ENCODE assay signal across 16 cellular contexts in the genomic region with DNA sequence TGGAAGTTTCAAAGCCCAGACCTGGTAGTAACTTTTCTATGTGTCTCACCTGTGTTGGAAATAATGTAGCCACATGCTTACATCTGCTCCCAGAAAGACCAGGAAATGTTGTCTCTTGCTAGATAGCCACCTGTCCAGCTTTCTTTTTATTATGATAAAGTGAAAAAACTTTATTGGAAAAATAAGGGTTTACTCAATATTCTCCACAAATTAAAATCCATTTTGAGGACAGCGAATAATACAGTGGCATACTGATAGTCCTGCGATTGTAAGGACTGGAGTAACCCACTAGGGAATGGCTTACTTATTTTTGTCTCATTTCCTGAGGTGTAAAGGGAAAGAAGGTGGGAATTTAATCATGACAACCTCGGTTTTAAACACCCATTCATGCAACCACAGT.
DNase-seq lines count a peak whose midpoint lies in the region; ATAC-seq and TF ChIP-seq lines count a peak whose summit lies in the region.
"Had no signal": no experiment of that assay in that cellular context is flagged by ENCODE, and none has a peak within 500 bp of the region (broad histone marks: within the 10 kb centered on the region; RNA-seq: fewer than 3 reads in every experiment).

No MANE protein-coding gene starts in this region.

- peaks cover 4% of the 10 kb centered on the region for H3F3A ChIP-seq in smooth muscle cell (ENCODE audit: low read depth)

- intact Hi-C loops in dorsolateral prefrontal cortex (cut with DNase I) = loop anchor here (10.0 kb wide), 1 partner anchor 408 kb away; a partner anchor contains a TSS

- H3K27me3 Mint-ChIP-seq in type B pancreatic cell = peaks cover 4% of the 10 kb centered on the region

- H3K27me3 ChIP-seq in OCI-LY3 (ENCODE audit: low read depth, low read length) = no peaks in the 10 kb centered on the region
- H3K27me3 ChIP-seq in ectodermal cell (ENCODE audit: control insufficient read depth, insufficient read depth, low read length, poor library complexity, severe bottlenecking) = no peaks in the 10 kb centered on the region
- H3K27me3 ChIP-seq in dorsolateral prefrontal cortex = peaks cover 0 to 7% (median 0%) of the 10 kb centered on the region in 45 donors
- H3K27me3 ChIP-seq in smooth muscle cell (ENCODE audit: low read depth) = no peaks in the 10 kb centered on the region

- H3K36me3 ChIP-seq in OCI-LY3 (replicated peaks; ENCODE audit: low read depth, low read length) (no peaks in the 10 kb centered on the region), ectodermal cell (ENCODE audit: control insufficient read depth, insufficient read depth, low read length) (no peaks in the 10 kb centered on the region), smooth muscle cell (ENCODE audit: low read depth) (no peaks in the 10 kb centered on the region)

- no peak overlapping the region for H3K4me3 ChIP-seq in OCI-LY3 (ENCODE audit: low read length)
- H3K4me3 ChIP-seq in ectodermal cell (ENCODE audit: insufficient read depth, low read depth, low read length) = peak overlapping the region; percentile 71
- peak overlapping the region in 1 of 59 donors; percentile 75 for H3K4me3 ChIP-seq in dorsolateral prefrontal cortex
- no peak overlapping the region for H3K4me3 ChIP-seq in smooth muscle cell

- no peaks in the 10 kb centered on the region; the same call in 1 of the 2 replicates for H3K9me3 ChIP-seq in OCI-LY3 (ENCODE audit: insufficient read depth, low read length)
- H3K9me3 ChIP-seq in ectodermal cell (ENCODE audit: control insufficient read depth, low read length) = no peaks in the 10 kb centered on the region
- no peaks in the 10 kb centered on the region for H3K9me3 ChIP-seq in smooth muscle cell (replicated peaks; ENCODE audit: low read depth)

- H3K9me3 Mint-ChIP-seq in activated naive CD4-positive, alpha-beta T cell treated with anti-CD3 and anti-CD28 coated beads, Interleukin-2, amount 50 U/mL, for 72 hours = no peaks in the 10 kb centered on the region
- no peaks in the 10 kb centered on the region for H3K9me3 Mint-ChIP-seq in type B pancreatic cell

- H3K4me1 ChIP-seq in OCI-LY3 (ENCODE audit: low read length) (peaks cover 20% of the 10 kb centered on the region), ectodermal cell (ENCODE audit: control insufficient read depth, insufficient read depth, low read length) (peaks cover 14% of the 10 kb centered on the region), smooth muscle cell (ENCODE audit: low read depth) (peaks cover 14% of the 10 kb centered on the region)

- no peak for TF ChIP-seq CTCF in OCI-LY3 (IDR thresholded peaks at IDR 0.05; ENCODE audit: low read depth, low read length)
- TF ChIP-seq CTCF in type B pancreatic cell (conservative IDR thresholded peaks at IDR 0.05) = no peak
- no peak for TF ChIP-seq CTCF in dorsolateral prefrontal cortex (IDR thresholded peaks at IDR 0.05 in 54 of 56, conservative IDR thresholded peaks at IDR 0.05 in 2 of 56; ENCODE audit: low read depth in 1 of 56, partially characterized antibody in 56 of 56)
- TF ChIP-seq CTCF in smooth muscle cell (IDR thresholded peaks at IDR 0.05; ENCODE audit: borderline replicate concordance, insufficient read depth, poor library complexity, severe bottlenecking) = no peak

- H2AFZ ChIP-seq in OCI-LY3 (ENCODE audit: low read depth, low read length) = no peak overlapping the region
- H2AFZ ChIP-seq in smooth muscle cell (ENCODE audit: low read depth) = no peak overlapping the region

- WGBS in ectodermal cell, 2 experiments = 72 to 88% methylated on average over 2 of the region's 3 CpGs
- 52% methylated on average over 3 of the region's 3 CpGs for WGBS in smooth muscle cell (ENCODE audit: low lambda C conversion rate)

- H3K27ac ChIP-seq in OCI-LY3 (ENCODE audit: low read length) (peak overlapping the region; percentile 94), ectodermal cell (ENCODE audit: insufficient read depth, low read depth, low read length, poor library complexity, severe bottlenecking) (no peak overlapping the region), dorsolateral prefrontal cortex (no peak overlapping the region), smooth muscle cell (ENCODE audit: low read depth) (no peak overlapping the region)
- H3K27ac ChIP-seq: KMS-11, parathyroid adenoma had no signal

- H3K27ac Mint-ChIP-seq in activated naive CD4-positive, alpha-beta T cell treated with anti-CD3 and anti-CD28 coated beads, Interleukin-2, amount 50 U/mL, for 72 hours = peak overlapping the region; percentile 16 to 93
- no peak overlapping the region for H3K27ac Mint-ChIP-seq in type B pancreatic cell

- H3K9ac ChIP-seq in OCI-LY3 (ENCODE audit: low read length) (no peak overlapping the region), smooth muscle cell (ENCODE audit: low read depth) (no peak overlapping the region)
- H3K9ac ChIP-seq: KMS-11, parathyroid adenoma had no signal

- H3K79me2 ChIP-seq in OCI-LY3 (ENCODE audit: low read length) (no peaks in the 10 kb centered on the region), smooth muscle cell (ENCODE audit: low read depth) (no peaks in the 10 kb centered on the region)
- H3K79me2 ChIP-seq: parathyroid adenoma had no signal

- H3K36me3 Mint-ChIP-seq in activated naive CD4-positive, alpha-beta T cell treated with anti-CD3 and anti-CD28 coated beads, Interleukin-2, amount 50 U/mL, for 72 hours = peaks cover 0 to 7% of the 10 kb centered on the region in 2 donors
- H3K36me3 Mint-ChIP-seq in type B pancreatic cell = no peaks in the 10 kb centered on the region

- peaks cover 29% of the 10 kb centered on the region for H3K4me1 Mint-ChIP-seq in type B pancreatic cell (ENCODE audit: unreplicated experiment)

- H3K4me3 Mint-ChIP-seq in type B pancreatic cell = peak overlapping the region; percentile 32

- no peak for DNase-seq in activated naive CD4-positive, alpha-beta T cell treated with anti-CD3 and anti-CD28 coated beads, Interleukin-2, amount 50 U/mL, for 72 hours (ENCODE audit: low spot score in 2 of 2)
- no peak for DNase-seq in activated naive CD4-positive, alpha-beta T cell (lab: John Stamatoyannopoulos, UW)
- DNase-seq in type B pancreatic cell (ENCODE audit: extremely low spot score, unreplicated experiment) (no peak), dorsolateral prefrontal cortex (no peak), smooth muscle cell (lab: John Stamatoyannopoulos, UW; ENCODE audit: unreplicated experiment) (no peak)
- DNase-seq in stimulated activated CD4-positive, alpha-beta T cell treated with anti-CD3 and anti-CD28 coated beads, Interleukin-1b, Interleukin-23, amount 100 ng/mL, for 48 hours = no peak
- DNase-seq: Calu3; effector CD8-positive, alpha-beta T cell; NCI-H1436; NCI-H226; small intestine; stimulated activated naive CD4-positive, alpha-beta T cell treated with Interleukin-2 at 50 U/mL for 16 hours had no signal

- no peak for ATAC-seq in activated naive CD4-positive, alpha-beta T cell treated with anti-CD3 and anti-CD28 coated beads, Interleukin-2, amount 50 U/mL, for 72 hours

- H4K20me1 ChIP-seq in OCI-LY3 (ENCODE audit: insufficient read depth, low read length) (no peaks in the 10 kb centered on the region), smooth muscle cell (ENCODE audit: low read depth) (no peaks in the 10 kb centered on the region)

- H3K4me2 ChIP-seq in OCI-LY3 (ENCODE audit: low read length) = peak overlapping the region; percentile 91; the same call in 1 of the 2 replicates
- no peak overlapping the region for H3K4me2 ChIP-seq in smooth muscle cell
- H3K4me2 ChIP-seq: KMS-11 had no signal
